Comparison of ENCODE assay signal across 9 cellular contexts in the genomic region with DNA sequence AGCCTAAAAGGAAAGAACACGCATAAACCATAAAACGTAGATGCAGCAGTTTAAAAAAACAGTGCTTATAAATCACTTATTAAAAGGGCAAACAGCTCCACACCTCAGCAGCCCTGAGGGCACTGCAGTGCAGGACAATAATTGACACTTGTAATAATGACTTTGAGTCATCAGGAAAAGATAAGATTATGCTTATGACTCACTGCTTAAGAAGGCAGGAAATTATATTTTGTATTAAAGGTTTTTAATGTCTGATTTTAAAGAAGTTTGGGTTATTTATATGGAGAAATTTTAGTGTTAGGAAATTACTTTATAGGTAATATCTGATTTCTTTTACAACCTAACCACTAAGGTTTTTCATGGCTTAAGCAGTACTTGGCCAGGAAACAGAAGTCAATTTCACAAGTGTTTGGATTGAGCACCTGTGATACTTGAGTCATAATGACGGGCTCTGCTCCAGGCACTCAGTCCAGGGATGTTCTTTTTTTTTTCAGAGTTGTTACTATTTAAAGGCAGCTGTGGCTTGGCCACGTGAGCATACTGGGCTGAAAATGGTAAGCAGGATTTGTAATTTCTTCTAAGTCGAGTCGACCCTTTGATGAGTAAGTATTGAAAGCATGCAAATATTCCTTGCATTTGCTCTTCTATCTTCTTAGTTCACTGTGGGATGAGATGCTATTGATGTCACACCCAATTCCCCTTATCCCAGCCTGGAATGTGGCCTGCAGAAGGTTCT. TPM values are rescaled to one million over a fixed set of nuclear protein-coding genes. Genes with fewer than 3 reads are reported as not detected.
DNase-seq lines count a peak whose midpoint lies in the region; ATAC-seq and TF ChIP-seq lines count a peak whose summit lies in the region.
"Had no signal": no experiment of that assay in that cellular context is flagged by ENCODE, and none has a peak within 500 bp of the region (broad histone marks: within the 10 kb centered on the region; RNA-seq: fewer than 3 reads in every experiment).

No MANE protein-coding gene starts in this region.

- ATAC-seq in HG02678 (IDR thresholded peaks at IDR 0.05; ENCODE audit: unreplicated experiment) = no peak

- H3K36me3 ChIP-seq in BJ (ENCODE audit: control insufficient read depth, insufficient read depth, low read length) = no peaks in the 10 kb centered on the region

- POLR2A ChIA-PET in BJ (lab: Charles Lee) = interaction anchor here (0.6 to 0.7 kb wide), 2 partner anchors 23 to 42 kb away, joined by 3 to 5 read pairs; no protein-coding TSS in a partner anchor

- no peak overlapping the region for H3K4me3 ChIP-seq in BJ (ENCODE audit: low read depth, low read length)
- H3K4me3 ChIP-seq in astrocyte of the spinal cord (ENCODE audit: low read depth, low read length) = no peak overlapping the region

- peaks cover 5% of the 10 kb centered on the region for H3K27me3 ChIP-seq in BJ (ENCODE audit: control insufficient read depth, insufficient read depth, low read length)

- TF ChIP-seq CTCF in BJ (IDR thresholded peaks at IDR 0.05; ENCODE audit: insufficient read depth, low read depth, low read length) = no peak
- TF ChIP-seq CTCF in astrocyte of the spinal cord (IDR thresholded peaks at IDR 0.05; ENCODE audit: low read depth, low read length) = no peak

- DNase-seq in BJ (ENCODE audit: low read depth) (peak; percentile 96), MV-4-11 (lab: John Stamatoyannopoulos, UW) (peak; percentile 13), astrocyte of the spinal cord (ENCODE audit: low read depth, low spot score) (peak; percentile 96), middle frontal gyrus (ENCODE audit: extremely low spot score, low spot score) (peak; percentile 28), SK-N-DZ (ENCODE audit: low spot score) (no peak), NCI-H1694 treated with DMSO at 0.1 percent for 48 hours (lab: John Stamatoyannopoulos, UW) (no peak)
- no peak for DNase-seq in activated effector memory CD4-positive, alpha-beta T cell treated with Interleukin-2 at 50 U/mL for 16 hours
- DNase-seq: immature natural killer cell had no signal

- in situ Hi-C loops in astrocyte of the spinal cord (cut with HindIII; ENCODE audit: low sequenced_read_pairs) = no loop called here

- CTCF ChIA-PET in BJ (lab: Yijun Ruan, JAX) = interaction anchor here (0.5 to 2.5 kb wide), 3 partner anchors 108 to 293 kb away, joined by 3 to 9 read pairs (median 4); no protein-coding TSS in a partner anchor

RNA-seq across cellular contexts. Expression of gene SLC6A20, which starts 21.6 kb away (rescaled TPM):
- not detected in 2 replicates for polyA plus RNA-seq in BJ (2011; rRNA removed)
- not detected in 2 replicates for polyA minus RNA-seq in BJ (2011; rRNA and poly(A)+ RNA removed)
- polyA plus RNA-seq in SK-N-DZ (2014; cell fraction: cytosol; rRNA removed) = not detected in 2 replicates
- polyA plus RNA-seq in SK-N-DZ (2014; cell fraction: nucleus; rRNA removed) = not detected in 2 replicates
- polyA plus RNA-seq: immature natural killer cell had no signal

RNA-seq across cellular contexts. Expression of gene LZTFL1, which starts 24.0 kb away (rescaled TPM):
- polyA plus RNA-seq in BJ (2011; rRNA removed) = 12.9 and 24.7 TPM in 2 replicates
- polyA minus RNA-seq in BJ (2011; rRNA and poly(A)+ RNA removed) = 5.4 and 5.8 TPM in 2 replicates
- 18.0 and 20.0 TPM in 2 replicates for polyA plus RNA-seq in SK-N-DZ (2014; cell fraction: cytosol; rRNA removed)
- 15.7 and 16.3 TPM in 2 replicates for polyA plus RNA-seq in SK-N-DZ (2014; cell fraction: nucleus; rRNA removed)

Comparison
In these comparisons a context has a peak if more than half of its experiments do, and no peak if none do; other contexts are left out.
1. DNase-seq: peak in BJ (single experiment), MV-4-11 (single experiment), astrocyte of the spinal cord (single experiment) and middle frontal gyrus (single experiment); none in activated effector memory CD4-positive, alpha-beta T cell treated with Interleukin-2 at 50 U/mL for 16 hours (single experiment), SK-N-DZ (single experiment) and NCI-H1694 treated with DMSO at 0.1 percent for 48 hours (single experiment).